ENCODE assay signal across 23 cellular contexts in genomic region chr4:22635692-22636091, GRCh38. TPM values are rescaled to one million over a fixed set of nuclear protein-coding genes. Genes with fewer than 3 reads are reported as not detected.
DNase-seq lines count a peak whose midpoint lies in the region; ATAC-seq and TF ChIP-seq lines count a peak whose summit lies in the region.
"Had no signal": no experiment of that assay in that cellular context is flagged by ENCODE, and none has a peak within 500 bp of the region (broad histone marks: within the 10 kb centered on the region; RNA-seq: fewer than 3 reads in every experiment).

No MANE protein-coding gene starts in this region.

- H3K9me2 ChIP-seq in HCT116 (ENCODE audit: insufficient read depth), result no peaks in the 10 kb centered on the region

- H3K9me3 Mint-ChIP-seq in osteocyte (ENCODE audit: unreplicated experiment), result peaks cover 4% of the 10 kb centered on the region

- H3K18ac ChIP-seq in neuronal stem cell (ENCODE audit: low read length), result no peak overlapping the region

- H3K4me3 ChIP-seq in HCT116 (replicated peaks in 1 of 2; ENCODE audit: low read depth in 1 of 2, low read length in 2 of 2) (no peak overlapping the region), WERI-Rb-1 (ENCODE audit: low read depth, low read length) (no peak overlapping the region), neuronal stem cell (ENCODE audit: low read length in 2 of 2) (no peak overlapping the region)
- H3K4me3 ChIP-seq: BLaER1 had no signal

- no peak overlapping the region for H4K8ac ChIP-seq in neuronal stem cell (ENCODE audit: low read depth, low read length)

- no peaks in the 10 kb centered on the region for H3K79me1 ChIP-seq in neuronal stem cell (ENCODE audit: low read depth, low read length)

- no peak overlapping the region for H3K4me3 Mint-ChIP-seq in osteocyte (ENCODE audit: unreplicated experiment)

- ATAC-seq in HCT116 (peak; percentile 76), left lobe of liver (peak; percentile 77), GM21619 (IDR thresholded peaks at IDR 0.05; ENCODE audit: unreplicated experiment) (no peak)
- ATAC-seq: Panc1, SK-N-SH treated with all-trans-retinoic acid at 6 μM for 48 hours had no signal

- WGBS in neuronal stem cell (ENCODE audit: extremely low coverage in 2 of 2, insufficient read length in 2 of 2, insufficient replicate concordance in 1 of 2), 2 donors, result no CpG with 5 or more reads among the region's 5 CpGs

- POLR2A ChIA-PET in HCT116 (lab: Charles Lee), result no interaction called here

- H3K9me3 ChIP-seq in HCT116 (ENCODE audit: control insufficient read depth in 1 of 2, insufficient read depth in 1 of 2, low read depth in 1 of 2, low read length in 2 of 2) (no peaks in the 10 kb centered on the region; a peak in 1 of 4 replicates), WERI-Rb-1 (ENCODE audit: severe bottlenecking) (no peaks in the 10 kb centered on the region), neuronal stem cell (replicated peaks in 1 of 2; ENCODE audit: control insufficient read depth in 2 of 2, insufficient read depth in 1 of 2, low read depth in 1 of 2, low read length in 2 of 2) (peaks cover 1 to 3% of the 10 kb centered on the region in 2 donors)

- no peak overlapping the region for H2AK5ac ChIP-seq in neuronal stem cell (ENCODE audit: low read depth, low read length)

- H3K4me1 ChIP-seq in HCT116 (ENCODE audit: control insufficient read depth in 1 of 2, insufficient read depth in 2 of 2, low read length in 2 of 2) (no peaks in the 10 kb centered on the region), neuronal stem cell (ENCODE audit: control insufficient read depth in 2 of 2, insufficient read depth in 1 of 2, low read depth in 1 of 2, low read length in 2 of 2) (no peaks in the 10 kb centered on the region)
- H3K4me1 ChIP-seq: BLaER1 had no signal

- H3K36me3 Mint-ChIP-seq in osteocyte (ENCODE audit: unreplicated experiment), result no peaks in the 10 kb centered on the region

- no TSS peak for BruUV-seq in HCT116 (replicated peaks; lab: Mats Ljungman, UMichigan)

- H3K27ac Mint-ChIP-seq in osteocyte (ENCODE audit: unreplicated experiment), result no peak overlapping the region

- no peak overlapping the region for H3K4me2 ChIP-seq in HCT116 (ENCODE audit: low read length)
- no peak overlapping the region for H3K4me2 ChIP-seq in neuronal stem cell (ENCODE audit: insufficient read depth, low read length, poor library complexity, severe bottlenecking)
- H3K4me2 ChIP-seq: BLaER1 had no signal

- H4K20me1 ChIP-seq in HCT116 (ENCODE audit: insufficient read depth), result no peaks in the 10 kb centered on the region
- H4K20me1 ChIP-seq: BLaER1 had no signal

- RAD21 ChIA-PET in HCT116 (lab: Charles Lee; ENCODE audit: low non-redundant PET in 1 of 2, low total read pairs in 2 of 2, uncharacterized antibody in 2 of 2, unreplicated experiment in 2 of 2), result no interaction called here

- H3K27ac ChIP-seq in HCT116 (ENCODE audit: low read depth, low read length) (no peak overlapping the region), WERI-Rb-1 (no peak overlapping the region), neuronal stem cell (replicated peaks; ENCODE audit: low read length) (no peak overlapping the region)
- H3K27ac ChIP-seq: BLaER1 had no signal

- TF ChIP-seq CTCF in HCT116 (IDR thresholded peaks at IDR 0.05 in 2 of 3, conservative IDR thresholded peaks at IDR 0.05 in 1 of 3; ENCODE audit: borderline replicate concordance in 1 of 3, insufficient read depth in 1 of 3, low read depth in 2 of 3, low read length in 2 of 3) (peak in 2 of 3 experiments; percentile 32 to 46; a peak in 4 of 6 replicates), WERI-Rb-1 (IDR thresholded peaks at IDR 0.05; ENCODE audit: low read depth, low read length) (0 out of 2 replicates have a peak, but pooled peaks have one; percentile 30), osteocyte (IDR thresholded peaks at IDR 0.05) (no peak)

- H3K23ac ChIP-seq in neuronal stem cell (ENCODE audit: low read depth, low read length, poor library complexity), result no peak overlapping the region

- no peak overlapping the region for H4K91ac ChIP-seq in neuronal stem cell (ENCODE audit: low read depth, low read length, poor library complexity)

- no peaks in the 10 kb centered on the region for H3K79me2 ChIP-seq in HCT116 (ENCODE audit: insufficient read depth, low read length)

- H3K27me3 Mint-ChIP-seq in osteocyte (ENCODE audit: unreplicated experiment), result peaks cover 2% of the 10 kb centered on the region

- no peak overlapping the region for H2BK5ac ChIP-seq in neuronal stem cell (ENCODE audit: low read length)

- H2BK15ac ChIP-seq in neuronal stem cell (ENCODE audit: low read length), result no peak overlapping the region

- intact Hi-C loops in HCT116 (cut with micrococcal nuclease), result no loop called here

- no peak overlapping the region for H3K9ac ChIP-seq in HCT116 (ENCODE audit: low read length)
- H3K9ac ChIP-seq in neuronal stem cell (ENCODE audit: low read depth, low read length, poor library complexity), result no peak overlapping the region
- H3K9ac ChIP-seq: BLaER1 had no signal

- H3K14ac ChIP-seq in neuronal stem cell (ENCODE audit: low read length), result no peak overlapping the region

- DNase-seq in DMS53 (lab: John Stamatoyannopoulos, UW) (peak; percentile 35), DMS53 treated with DMSO at 0.1 percent for 48 hours (lab: John Stamatoyannopoulos, UW; ENCODE audit: unreplicated experiment) (no peak), HCT116 (ENCODE audit: low read depth, low spot score) (no peak), WERI-Rb-1 (no peak), left lobe of liver (ENCODE audit: low spot score) (peak; percentile 54), neuronal stem cell (ENCODE audit: low spot score) (no peak), osteocyte (ENCODE audit: extremely low spot score, unreplicated experiment) (no peak)
- DNase-seq: EL, HCEC 1CT, KG1, NCI-H1092, NCI-H146, NCI-H2081 treated with DMSO at 0.1 percent for 48 hours, NCI-H226, NCI-H526 treated with DMSO at 0.1 percent for 48 hours, SHP77 treated with DMSO at 0.1 percent for 48 hours, T-helper 1 cell had no signal

- TF ChIP-seq RAD21 in HCT116 (IDR thresholded peaks at IDR 0.05; ENCODE audit: low read depth), result no peak

- H2AFZ ChIP-seq in HCT116 (ENCODE audit: low read depth, low read length, poor library complexity, severe bottlenecking) (no peak overlapping the region), neuronal stem cell (ENCODE audit: low read length) (no peak overlapping the region)

- no peak overlapping the region for H2BK120ac ChIP-seq in neuronal stem cell (ENCODE audit: low read depth, low read length)

- no peak overlapping the region for H2BK12ac ChIP-seq in neuronal stem cell (ENCODE audit: low read length)

- no peak for TF ChIP-seq POLR2A in HCT116 (IDR thresholded peaks at IDR 0.05; ENCODE audit: borderline replicate concordance, extremely low read depth, insufficient read depth, insufficient read length)

- no peaks in the 10 kb centered on the region for H3K27me3 ChIP-seq in HCT116 (ENCODE audit: insufficient read depth, low read length)
- no peaks in the 10 kb centered on the region for H3K27me3 ChIP-seq in WERI-Rb-1 (ENCODE audit: insufficient read depth, low read depth, severe bottlenecking)
- no peaks in the 10 kb centered on the region for H3K27me3 ChIP-seq in neuronal stem cell (ENCODE audit: control insufficient read depth in 3 of 3, insufficient read depth in 3 of 3, low read depth in 1 of 3, low read length in 3 of 3)
- H3K27me3 ChIP-seq: BLaER1 had no signal

- H3K4ac ChIP-seq in neuronal stem cell (ENCODE audit: low read length), result no peak overlapping the region

- H3K36me3 ChIP-seq in HCT116 (ENCODE audit: control insufficient read depth in 1 of 2, insufficient read depth in 2 of 2, low read length in 2 of 2) (no peaks in the 10 kb centered on the region), WERI-Rb-1 (no peaks in the 10 kb centered on the region), neuronal stem cell (replicated peaks in 1 of 2; ENCODE audit: control insufficient read depth in 2 of 2, insufficient read depth in 2 of 2, low read length in 2 of 2) (no peaks in the 10 kb centered on the region)
- H3K36me3 ChIP-seq: BLaER1 had no signal

- CTCF ChIA-PET in HCT116 (lab: Charles Lee), result no interaction called here

- no peaks in the 10 kb centered on the region for H3K4me1 Mint-ChIP-seq in osteocyte (ENCODE audit: unreplicated experiment)

TF ChIP-seq in HCT116, 20 proteins besides CTCF, POLR2A, EP300 and RAD21 (continues in another document):
- no peak for TF ChIP-seq EZH2phosphoT487 (IDR thresholded peaks at IDR 0.05; ENCODE audit: borderline replicate concordance)
- no peak for TF ChIP-seq ATF3 (IDR thresholded peaks at IDR 0.05)
- TF ChIP-seq CEBPB (IDR thresholded peaks at IDR 0.05; ENCODE audit: low read depth), result no peak
- TF ChIP-seq REST (IDR thresholded peaks at IDR 0.05; ENCODE audit: low read depth), result no peak
- no peak for TF ChIP-seq CBX3 (IDR thresholded peaks at IDR 0.05; ENCODE audit: low read depth)

RNA-seq across cellular contexts. Expression of gene GBA3, which starts 57.0 kb away (rescaled TPM):
- total RNA-seq in HCT116 (2021; ENCODE audit: unreplicated experiment) (not detected), left lobe of liver (57.4 TPM), osteocyte (not detected in 2 replicates)
- polyA plus RNA-seq in HCT116 (2012), result not detected in 2 replicates
- not detected for polyA plus RNA-seq in neuronal stem cell (2013, experiment 1 of 2)
- polyA plus RNA-seq in neuronal stem cell (2013, experiment 2 of 2), result not detected
- total RNA-seq: A172, MCF 10A had no signal

Comparison
In these comparisons a context has a peak if more than half of its experiments do, and no peak if none do; other contexts are left out.
1. DNase-seq: peak in DMS53 (single experiment) and left lobe of liver (single experiment); none in DMS53 treated with DMSO at 0.1 percent for 48 hours (single experiment), HCT116 (single experiment), WERI-Rb-1 (single experiment), neuronal stem cell (single experiment) and osteocyte (single experiment).
2. RNA of gene GBA3, which starts 57.0 kb away (total RNA-seq): 57.4 TPM in left lobe of liver (single experiment); not detected in HCT116 (single experiment) and not detected in osteocyte; every median in the first group is over 10 times any median in the second.